In genomic region chr15:92541197-92542190, GRCh38 we compare ENCODE assay signal across 25 cellular contexts.
DNase-seq lines count a peak whose midpoint lies in the region; ATAC-seq, FAIRE-seq and TF ChIP-seq lines count a peak whose summit lies in the region.
"Had no signal": no experiment of that assay in that cellular context is flagged by ENCODE, and none has a peak within 500 bp of the region (broad histone marks: within the 10 kb centered on the region; RNA-seq: fewer than 3 reads in every experiment).

No MANE protein-coding gene starts in this region.

- H3K9me3 Mint-ChIP-seq in HFFc6 = peaks cover 18% of the 10 kb centered on the region

- peak overlapping the region; percentile 28; the same call in 1 of the 2 replicates for H3K27ac Mint-ChIP-seq in HFFc6
- H3K27ac Mint-ChIP-seq: activated CD4-positive, alpha-beta memory T cell treated with anti-CD3 and anti-CD28 coated beads for 36 hours; activated naive CD4-positive, alpha-beta T cell treated with anti-CD3 and anti-CD28 coated beads, Interleukin-2, amount 10 ng/mL, durations not matched to agents 7 days and 5 days; activated T-cell treated with anti-CD3 and anti-CD28 coated beads, Interleukin-2, amount 50 U/mL, for 24 hours; CD8-positive, alpha-beta memory T cell; H9; stimulated activated naive CD8-positive, alpha-beta T cell treated with anti-CD3 and anti-CD28 coated beads, Interleukin-15, amount 100 ng/mL, for 72 hours; T-helper 1 cell treated with Interleukin-12 subunit alpha and Interleukin-12 subunit beta and Interleukin-4 antibody, amounts not matched to agents 30 μg/mL and 1 μg/mL, for 36 hours had no signal

- no peak for ATAC-seq in GM19324 (IDR thresholded peaks at IDR 0.05; ENCODE audit: low FRiP score, unreplicated experiment)
- ATAC-seq: gastrocnemius medialis; stimulated activated naive CD8-positive, alpha-beta T cell treated with anti-CD3 and anti-CD28 coated beads, Interleukin-15, amount 100 ng/mL, for 72 hours had no signal

- H3K4me3 ChIP-seq in bronchial epithelial cell (ENCODE audit: low read depth, low read length) (no peak overlapping the region), prostate gland (no peak overlapping the region), foreskin fibroblast (ENCODE audit: low read depth in 1 of 2, low read length in 2 of 2) (no peak overlapping the region)
- H3K4me3 ChIP-seq: ascending aorta, colonic mucosa, gastrocnemius medialis had no signal

- no peaks in the 10 kb centered on the region for H3K36me3 Mint-ChIP-seq in HFFc6 (ENCODE audit: low read depth)
- H3K36me3 Mint-ChIP-seq: activated CD4-positive, alpha-beta memory T cell treated with anti-CD3 and anti-CD28 coated beads for 36 hours; activated naive CD4-positive, alpha-beta T cell treated with anti-CD3 and anti-CD28 coated beads, Interleukin-2, amount 10 ng/mL, durations not matched to agents 7 days and 5 days; CD8-positive, alpha-beta memory T cell had no signal

- peaks cover 9% of the 10 kb centered on the region; the same call in 1 of the 2 replicates for H3K4me1 Mint-ChIP-seq in HFFc6 (ENCODE audit: low read depth)
- H3K4me1 Mint-ChIP-seq: activated naive CD4-positive, alpha-beta T cell treated with anti-CD3 and anti-CD28 coated beads, Interleukin-2, amount 10 ng/mL, durations not matched to agents 7 days and 5 days; CD8-positive, alpha-beta memory T cell; H9; stimulated activated naive CD8-positive, alpha-beta T cell treated with anti-CD3 and anti-CD28 coated beads, Interleukin-15, amount 100 ng/mL, for 72 hours had no signal

- no peak overlapping the region; the same call in 1 of the 2 replicates for H3K4me3 Mint-ChIP-seq in HFFc6
- H3K4me3 Mint-ChIP-seq: activated CD4-positive, alpha-beta memory T cell treated with anti-CD3 and anti-CD28 coated beads for 36 hours; activated naive CD4-positive, alpha-beta T cell treated with anti-CD3 and anti-CD28 coated beads, Interleukin-2, amount 10 ng/mL, durations not matched to agents 7 days and 5 days; activated T-cell treated with anti-CD3 and anti-CD28 coated beads, Interleukin-2, amount 50 U/mL, for 24 hours; CD8-positive, alpha-beta memory T cell; H9; stimulated activated naive CD8-positive, alpha-beta T cell treated with anti-CD3 and anti-CD28 coated beads, Interleukin-15, amount 100 ng/mL, for 72 hours; T-helper 1 cell treated with Interleukin-12 subunit alpha and Interleukin-12 subunit beta and Interleukin-4 antibody, amounts not matched to agents 30 μg/mL and 1 μg/mL, for 36 hours had no signal

- H3K36me3 ChIP-seq in bronchial epithelial cell (ENCODE audit: control insufficient read depth, insufficient read depth, low read length) = no peaks in the 10 kb centered on the region
- H3K36me3 ChIP-seq in prostate gland = no peaks in the 10 kb centered on the region
- H3K36me3 ChIP-seq: ascending aorta, colonic mucosa, gastrocnemius medialis had no signal

- intact Hi-C loops in prostate gland (cut with DNase I) = no loop called here

- no peaks in the 10 kb centered on the region for H3K27me3 ChIP-seq in bronchial epithelial cell (ENCODE audit: control insufficient read depth, insufficient read depth, low read length)
- H3K27me3 ChIP-seq in prostate gland (replicated peaks; ENCODE audit: insufficient read depth) = no peaks in the 10 kb centered on the region
- H3K27me3 ChIP-seq: ascending aorta, colonic mucosa, gastrocnemius medialis had no signal

- DNase-seq in HFFc6 (peak; percentile 51), NCI-H2107 treated with DMSO at 0.1 percent for 48 hours (lab: John Stamatoyannopoulos, UW; ENCODE audit: unreplicated experiment) (peak; percentile 40), bronchial epithelial cell (ENCODE audit: low read depth) (peak; percentile 40), prostate gland (ENCODE audit: low spot score) (peak; percentile 86), foreskin fibroblast (no peak), RCC 7860 (ENCODE audit: low spot score) (no peak), NCI-H748 (lab: John Stamatoyannopoulos, UW; ENCODE audit: unreplicated experiment) (no peak)
- DNase-seq: activated CD4-positive, alpha-beta memory T cell treated with anti-CD3 and anti-CD28 coated beads for 36 hours; activated naive CD4-positive, alpha-beta T cell treated with anti-CD3 and anti-CD28 coated beads, Interleukin-2, amount 10 ng/mL, durations not matched to agents 7 days and 5 days; activated T-cell treated with anti-CD3 and anti-CD28 coated beads, Interleukin-2, amount 50 U/mL, for 24 hours; CD8-positive, alpha-beta memory T cell; colonic mucosa; gastrocnemius medialis; H9; midbrain; MV-4-11; retina; stimulated activated CD4-positive, alpha-beta T cell treated with anti-CD3 and anti-CD28 coated beads, Interleukin-1b, Interleukin-23, amount 100 ng/mL, for 48 hours; stimulated activated naive CD8-positive, alpha-beta T cell treated with anti-CD3 and anti-CD28 coated beads, Interleukin-15, amount 100 ng/mL, for 72 hours had no signal

- peaks cover 4% of the 10 kb centered on the region; the same call in 1 of the 2 replicates for H3K27me3 Mint-ChIP-seq in HFFc6 (ENCODE audit: insufficient read depth)

- 40% methylated on average over 9 of the region's 9 CpGs for WGBS in prostate gland

- TF ChIP-seq POLR2A in prostate gland (IDR thresholded peaks at IDR 0.05) = no peak

- FAIRE-seq in bronchial epithelial cell (lab: Jason Lieb, UNC) = no peak
- no peak for FAIRE-seq in RCC 7860 (lab: Jason Lieb, UNC)
- FAIRE-seq: endometrium, GM19239 had no signal

- H3K27ac ChIP-seq in prostate gland = no peak overlapping the region
- H3K27ac ChIP-seq: ascending aorta, colonic mucosa, gastrocnemius medialis, VCaP had no signal

- H3K4me1 ChIP-seq in prostate gland (replicated peaks) = no peaks in the 10 kb centered on the region
- H3K4me1 ChIP-seq: ascending aorta, colonic mucosa, gastrocnemius medialis had no signal

- no peaks in the 10 kb centered on the region for H3K9me3 ChIP-seq in prostate gland
- H3K9me3 ChIP-seq: ascending aorta, colonic mucosa, gastrocnemius medialis had no signal

- TF ChIP-seq CTCF in HFFc6 (IDR thresholded peaks at IDR 0.05) = no peak
- TF ChIP-seq CTCF in bronchial epithelial cell (IDR thresholded peaks at IDR 0.05; ENCODE audit: insufficient read depth, low read length, severe bottlenecking) = no peak
- no peak for TF ChIP-seq CTCF in prostate gland (IDR thresholded peaks at IDR 0.05)
- TF ChIP-seq CTCF in foreskin fibroblast (IDR thresholded peaks at IDR 0.05; ENCODE audit: low read depth, low read length) = no peak

Comparison
In these comparisons a context has a peak if more than half of its experiments do, and no peak if none do; other contexts are left out.
1. DNase-seq: peak in HFFc6 (single experiment), NCI-H2107 treated with DMSO at 0.1 percent for 48 hours (single experiment), bronchial epithelial cell (single experiment) and prostate gland (single experiment); none in foreskin fibroblast (0 of 2), RCC 7860 (single experiment) and NCI-H748 (single experiment).